23 cellular contexts compared by ENCODE assay signal in genomic region chr7:140347218-140347617, GRCh38. TPM values are rescaled to one million over a fixed set of nuclear protein-coding genes. Genes with fewer than 3 reads are reported as not detected.
DNase-seq lines count a peak whose midpoint lies in the region; ATAC-seq, FAIRE-seq and TF ChIP-seq lines count a peak whose summit lies in the region.
"Had no signal": no experiment of that assay in that cellular context is flagged by ENCODE, and none has a peak within 500 bp of the region (broad histone marks: within the 10 kb centered on the region; RNA-seq: fewer than 3 reads in every experiment).

No MANE protein-coding gene starts in this region.

- in situ Hi-C loops in K562 (cut with MboI) = no loop called here

- no peak overlapping the region for H3K4me2 ChIP-seq in K562 (ENCODE audit: insufficient read depth, low read length)
- H3K4me2 ChIP-seq: BLaER1 treated with 17β-estradiol and CSF1 and Interleukin-3, amounts not matched to agents 10 nM and 100 nM; GM23338 had no signal

- peaks cover 83% of the 10 kb centered on the region for H3K36me3 ChIP-seq in K562 (ENCODE audit: control insufficient read depth, insufficient read depth, low read length)

- H4K20me1 ChIP-seq in K562 (replicated peaks; ENCODE audit: control insufficient read depth, insufficient read depth, low read length) = no peaks in the 10 kb centered on the region

- H3K9ac ChIP-seq in K562 (ENCODE audit: insufficient read depth in 1 of 2, low read depth in 2 of 2, low read length in 2 of 2) = no peak overlapping the region
- H3K9ac ChIP-seq: BLaER1 treated with 17β-estradiol and CSF1 and Interleukin-3, amounts not matched to agents 10 nM and 100 nM had no signal

- POLR2A ChIA-PET in K562 (lab: Yijun Ruan, JAX) = interaction anchor here (0.5 to 0.6 kb wide), 2 partner anchors 97 to 434 kb away, joined by 3 read pairs; no protein-coding TSS in a partner anchor

- ATAC-seq in K562 = 0 out of 3 replicates have a peak, but pooled peaks have one; percentile 36
- ATAC-seq: GM23338, HCT116 had no signal

- no peaks in the 10 kb centered on the region for H3K9me3 ChIP-seq in K562 (replicated peaks; ENCODE audit: control insufficient read depth, insufficient read depth, low read depth, low read length)
- H3K9me3 ChIP-seq: BLaER1 treated with 17β-estradiol and CSF1 and Interleukin-3, amounts not matched to agents 10 nM and 100 nM had no signal

- BruUV-seq in K562 (replicated peaks; lab: Mats Ljungman, UMichigan) = no TSS peak

- no peak for TF ChIP-seq EP300 in K562 (IDR thresholded peaks at IDR 0.05; ENCODE audit: low read length)

- CTCF ChIA-PET in K562 (lab: Yijun Ruan, JAX; ENCODE audit: low intra/inter-chr PET ratio) = no interaction called here

- intact Hi-C loops in K562 (cut with micrococcal nuclease) = no loop called here

- H2AFZ ChIP-seq in K562 (ENCODE audit: low read depth, low read length) = no peak overlapping the region
- H2AFZ ChIP-seq: GM23338 had no signal

- DNase-seq in DMS 273 (lab: John Stamatoyannopoulos, UW; ENCODE audit: unreplicated experiment) (peak; percentile 28), DMS 273 treated with DMSO at 0.1 percent for 48 hours (lab: John Stamatoyannopoulos, UW) (no peak), SK-N-DZ (ENCODE audit: low spot score) (peak; percentile 69), K562 (ENCODE audit: extremely low read depth in 1 of 4, low spot score in 3 of 4) (no peak), NCI-H187 (lab: John Stamatoyannopoulos, UW) (no peak), NCI-H2196 treated with DMSO at 0.1 percent for 48 hours (lab: John Stamatoyannopoulos, UW; ENCODE audit: unreplicated experiment) (no peak)
- DNase-seq in stimulated activated CD4-positive, alpha-beta T cell treated with anti-CD3 and anti-CD28 coated beads, Interleukin-2, amount 100 ng/mL, for 24 hours = no peak
- DNase-seq: CD4-positive, alpha-beta T cell; CD8-positive, alpha-beta memory T cell; DMS153; DND-41; H9 had no signal

- no peak for TF ChIP-seq RAD21 in K562 (CRISPR knock-in tag; conservative IDR thresholded peaks at IDR 0.05 in 1 of 2, IDR thresholded peaks at IDR 0.05 in 1 of 2)

- TF ChIP-seq CTCF in K562 (IDR thresholded peaks at IDR 0.05 in 2 of 3, conservative IDR thresholded peaks at IDR 0.05 in 1 of 3; ENCODE audit: insufficient read depth in 2 of 3, low read depth in 1 of 3, low read length in 3 of 3) = no peak

- TF ChIP-seq POLR2A in K562 (conservative IDR thresholded peaks at IDR 0.05) = no peak

- H3K79me2 ChIP-seq in K562 (ENCODE audit: control insufficient read depth, insufficient read depth, low read length) = no peaks in the 10 kb centered on the region

- no peak overlapping the region for H3K27ac ChIP-seq in K562 (ENCODE audit: extremely low read depth, low read depth, low read length)
- H3K27ac ChIP-seq: 22Rv1 had no signal

- WGBS in K562 (ENCODE audit: insufficient coverage, low coverage, missing lambda C conversion rate) = 82% methylated on average over 5 of the region's 5 CpGs

- H3K4me3 ChIP-seq in K562 = no peak overlapping the region
- H3K4me3 ChIP-seq: BLaER1 treated with 17β-estradiol and CSF1 and Interleukin-3, amounts not matched to agents 10 nM and 100 nM; GM23338 had no signal

- no peaks in the 10 kb centered on the region for H3K4me1 ChIP-seq in K562 (replicated peaks in 1 of 2; ENCODE audit: control insufficient read depth in 2 of 2, insufficient read depth in 2 of 2, low read length in 2 of 2)

- peak; percentile 69 for FAIRE-seq in K562 (lab: Jason Lieb, UNC)
- FAIRE-seq: A204.1, D721Med, G401.6, GM12892 had no signal

- no peaks in the 10 kb centered on the region for H3K9me1 ChIP-seq in K562 (ENCODE audit: control insufficient read depth, insufficient read depth, low read length)

- H3K27me3 ChIP-seq in K562 (ENCODE audit: control insufficient read depth in 2 of 2, insufficient read depth in 2 of 2, low read length in 2 of 2) = no peaks in the 10 kb centered on the region
- H3K27me3 ChIP-seq: BLaER1 treated with 17β-estradiol and CSF1 and Interleukin-3, amounts not matched to agents 10 nM and 100 nM had no signal

TF ChIP-seq in K562, 482 proteins besides CTCF, POLR2A, EP300 and RAD21:
- no peak for TF ChIP-seq REST (CRISPR knock-in tag; IDR thresholded peaks at IDR 0.05; ENCODE audit: low read depth)
- TF ChIP-seq CBFA2T3 (IDR thresholded peaks at IDR 0.05) = 0 out of 2 replicates have a peak, but pooled peaks have one; percentile 40

RNA-seq across cellular contexts. Expression of gene SLC37A3, which starts 51.1 kb away (rescaled TPM):
- polyA plus RNA-seq in SK-N-DZ (2014; cell fraction: cytosol; rRNA removed) = 58.5 and 67.7 TPM in 2 replicates
- 180 and 218 TPM in 2 replicates for polyA plus RNA-seq in SK-N-DZ (2014; cell fraction: nucleus; rRNA removed)
- total RNA-seq in K562 (2011; cell fraction: chromatin; rRNA removed; ENCODE audit: low replicate concordance) = 240 and 339 TPM in 2 replicates
- total RNA-seq in K562 (2011; cell fraction: nucleolus; rRNA removed) = 136 TPM in 2 replicates
- 241 and 294 TPM in 2 replicates for total RNA-seq in K562 (2011; cell fraction: nucleoplasm; rRNA removed)
- total RNA-seq in K562 (2014; rRNA removed) (16.4 and 18.5 TPM in 2 replicates), K562 (2014; rRNA removed; fragmentation: Illumina TruSeq; extraction: Trizol) (26.3 and 28.1 TPM in 2 replicates), K562 (2015; rRNA removed; fragmentation: Illumina TruSeq; extraction: Trizol) (26.1 and 26.8 TPM in 2 replicates), K562 (2021) (26.8 and 28.8 TPM in 2 replicates)
- polyA plus RNA-seq in K562 (2011; rRNA removed) (59.1 and 72.5 TPM in 2 replicates), K562 (2014; fragmentation: Illumina TruSeq; extraction: Trizol) (28.6 and 31.2 TPM in 2 replicates), K562 (2014; fragmentation: Nextera tagmentation; extraction: Ambion mirVana) (10 to 100 TPM; 11.7 to 14.7 TPM), K562 (2014; rRNA removed) (26.0 and 28.8 TPM in 2 replicates)
- 29.7 and 73.8 TPM in 2 replicates for polyA plus RNA-seq in K562 (2011; cell fraction: cytosol; rRNA removed)
- polyA plus RNA-seq in K562 (2011; cell fraction: nucleus; rRNA removed) = 141 and 221 TPM in 2 replicates
- 15.6 and 24.5 TPM in 2 replicates for polyA plus RNA-seq in K562 (2012)
- 123 and 151 TPM in 2 replicates for polyA minus RNA-seq in K562 (2011; rRNA and poly(A)+ RNA removed)
- 22.1 and 24.2 TPM in 2 replicates for polyA minus RNA-seq in K562 (2011; cell fraction: cytosol; rRNA and poly(A)+ RNA removed)
- 72.0 and 137 TPM in 2 replicates for polyA minus RNA-seq in K562 (2011; cell fraction: nucleus; rRNA and poly(A)+ RNA removed)

RNA-seq across cellular contexts. Expression of gene RAB19, which starts 56.6 kb away (rescaled TPM):
- not detected in 2 replicates for polyA plus RNA-seq in SK-N-DZ (2014; cell fraction: cytosol; rRNA removed)
- polyA plus RNA-seq in SK-N-DZ (2014; cell fraction: nucleus; rRNA removed) = not detected in 2 replicates
- total RNA-seq in K562 (2011; cell fraction: chromatin; rRNA removed; ENCODE audit: low replicate concordance) = not detected in 2 replicates
- total RNA-seq in K562 (2011; cell fraction: nucleolus; rRNA removed) = not detected in 2 replicates
- total RNA-seq in K562 (2011; cell fraction: nucleoplasm; rRNA removed) = not detected in 2 replicates
- total RNA-seq in K562 (2014; rRNA removed) (not detected in 2 replicates), K562 (2014; rRNA removed; fragmentation: Illumina TruSeq; extraction: Trizol) (not detected in 2 replicates), K562 (2015; rRNA removed; fragmentation: Illumina TruSeq; extraction: Trizol) (not detected in 2 replicates), K562 (2021) (0.31 TPM in 1 of 2 replicates, not detected in the other)
- polyA plus RNA-seq in K562 (2011; rRNA removed) (0.14 TPM in 1 of 2 replicates, not detected in the other), K562 (2014; fragmentation: Illumina TruSeq; extraction: Trizol) (not detected in 2 replicates), K562 (2014; fragmentation: Nextera tagmentation; extraction: Ambion mirVana) (not detected), K562 (2014; rRNA removed) (not detected in 2 replicates)
- polyA plus RNA-seq in K562 (2011; cell fraction: cytosol; rRNA removed) = not detected in 2 replicates
- polyA plus RNA-seq in K562 (2011; cell fraction: nucleus; rRNA removed) = not detected in 2 replicates
- polyA plus RNA-seq in K562 (2012) = not detected in 2 replicates
- polyA minus RNA-seq in K562 (2011; rRNA and poly(A)+ RNA removed) = not detected in 2 replicates
- polyA minus RNA-seq in K562 (2011; cell fraction: cytosol; rRNA and poly(A)+ RNA removed) = not detected in 2 replicates
- polyA minus RNA-seq in K562 (2011; cell fraction: nucleus; rRNA and poly(A)+ RNA removed) = not detected in 2 replicates
- total RNA-seq: H4 had no signal
- polyA plus RNA-seq: AG04450, CD14-positive monocyte had no signal

Comparison
In these comparisons a context has a peak if more than half of its experiments do, and no peak if none do; other contexts are left out.
1. DNase-seq: peak in DMS 273 (single experiment) and SK-N-DZ (single experiment); none in DMS 273 treated with DMSO at 0.1 percent for 48 hours (single experiment), K562 (0 of 4), NCI-H187 (0 of 2), stimulated activated CD4-positive, alpha-beta T cell treated with anti-CD3 and anti-CD28 coated beads, Interleukin-2, amount 100 ng/mL, for 24 hours (0 of 2) and NCI-H2196 treated with DMSO at 0.1 percent for 48 hours (single experiment).